29 cellular contexts compared by ENCODE assay signal in genomic region chr6:129725341-129725740, GRCh38.
"Had no signal": no experiment of that assay in that cellular context is flagged by ENCODE, and none has a peak within 500 bp of the region (broad histone marks: within the 10 kb centered on the region; RNA-seq: fewer than 3 reads in every experiment).

No MANE protein-coding gene starts in this region.

- H3K79me2 ChIP-seq: parathyroid adenoma had no signal

- ATAC-seq: left lobe of liver; natural killer cell; right cardiac atrium; stimulated activated effector memory CD8-positive, alpha-beta T cell treated with anti-CD3 and anti-CD28 coated beads, Interleukin-12 subunit alpha, Interleukin-12 subunit beta, amount 100 ng/mL, for 72 hours; stimulated activated naive CD8-positive, alpha-beta T cell treated with anti-CD3 and anti-CD28 coated beads, Interleukin-15, amount 100 ng/mL, for 72 hours had no signal

- H3K27ac Mint-ChIP-seq: mesothelial cell of epicardium; naive B cell; natural killer cell; nephron progenitor cell; neural progenitor cell; progenitor cell of endocrine pancreas; stimulated activated effector memory CD8-positive, alpha-beta T cell treated with anti-CD3 and anti-CD28 coated beads, Interleukin-12 subunit alpha, Interleukin-12 subunit beta, amount 100 ng/mL, for 72 hours; stimulated activated naive CD8-positive, alpha-beta T cell treated with anti-CD3 and anti-CD28 coated beads, Interleukin-15, amount 100 ng/mL, for 72 hours had no signal

- H3K4me3 ChIP-seq: lung, neural progenitor cell, sigmoid colon, spleen, tibial nerve, upper lobe of left lung, vagina had no signal

- H2AFZ ChIP-seq: neural progenitor cell, parathyroid adenoma had no signal

- H3K4me1 ChIP-seq: neural progenitor cell, parathyroid adenoma, sigmoid colon, vagina had no signal

- H3K4me3 Mint-ChIP-seq: mesothelial cell of epicardium; naive B cell; natural killer cell; nephron progenitor cell; neural progenitor cell; stimulated activated effector memory CD8-positive, alpha-beta T cell treated with anti-CD3 and anti-CD28 coated beads, Interleukin-12 subunit alpha, Interleukin-12 subunit beta, amount 100 ng/mL, for 72 hours; stimulated activated naive CD8-positive, alpha-beta T cell treated with anti-CD3 and anti-CD28 coated beads, Interleukin-15, amount 100 ng/mL, for 72 hours had no signal

- H3K9me3 Mint-ChIP-seq: mesothelial cell of epicardium; naive B cell; natural killer cell; nephron progenitor cell; stimulated activated effector memory CD8-positive, alpha-beta T cell treated with anti-CD3 and anti-CD28 coated beads, Interleukin-12 subunit alpha, Interleukin-12 subunit beta, amount 100 ng/mL, for 72 hours; stimulated activated naive CD8-positive, alpha-beta T cell treated with anti-CD3 and anti-CD28 coated beads, Interleukin-15, amount 100 ng/mL, for 72 hours had no signal

- H3K27me3 Mint-ChIP-seq: naive B cell; progenitor cell of endocrine pancreas; stimulated activated naive CD8-positive, alpha-beta T cell treated with anti-CD3 and anti-CD28 coated beads, Interleukin-15, amount 100 ng/mL, for 72 hours had no signal

- H3K9me3 ChIP-seq: neutrophil, sigmoid colon, spleen, tibial nerve, upper lobe of left lung, vagina had no signal

- H3K4me1 Mint-ChIP-seq: naive B cell; nephron progenitor cell; stimulated activated effector memory CD8-positive, alpha-beta T cell treated with anti-CD3 and anti-CD28 coated beads, Interleukin-12 subunit alpha, Interleukin-12 subunit beta, amount 100 ng/mL, for 72 hours had no signal

- DNase-seq: hippocampal formation; kidney glomerular epithelial cell; left cardiac atrium; mesendoderm; naive B cell; natural killer cell; nephron progenitor cell; occipital lobe; retina; right cardiac atrium; sigmoid colon; small intestine; spleen; stimulated activated CD4-positive, alpha-beta T cell treated with anti-CD3 and anti-CD28 coated beads, Interleukin-4, amount 100 ng/mL, for 24 hours; stimulated activated naive CD4-positive, alpha-beta T cell treated with Interleukin-2 at 50 U/mL for 16 hours; stimulated activated naive CD8-positive, alpha-beta T cell treated with anti-CD3 and anti-CD28 coated beads, Interleukin-15, amount 100 ng/mL, for 72 hours; substantia nigra; upper lobe of left lung had no signal

- FAIRE-seq: keratinocyte, small intestine had no signal

- H3K4me2 ChIP-seq: neural progenitor cell had no signal

- H3K36me3 ChIP-seq: neural progenitor cell, neutrophil, sigmoid colon, spleen, tibial nerve, upper lobe of left lung, vagina had no signal

- H3K9ac ChIP-seq: neural progenitor cell, parathyroid adenoma had no signal

- H3K27ac ChIP-seq: neural progenitor cell, neutrophil, parathyroid adenoma, sigmoid colon, spleen, tibial nerve, upper lobe of left lung, vagina had no signal

- H3K27me3 ChIP-seq: neural progenitor cell, neutrophil, sigmoid colon, spleen, tibial nerve, upper lobe of left lung, vagina had no signal

- H3K36me3 Mint-ChIP-seq: mesothelial cell of epicardium; naive B cell; natural killer cell; stimulated activated effector memory CD8-positive, alpha-beta T cell treated with anti-CD3 and anti-CD28 coated beads, Interleukin-12 subunit alpha, Interleukin-12 subunit beta, amount 100 ng/mL, for 72 hours had no signal
